8 cellular contexts compared by ENCODE assay signal in genomic region chr5:956941-957729, GRCh38.
DNase-seq lines count a peak whose midpoint lies in the region; ATAC-seq and TF ChIP-seq lines count a peak whose summit lies in the region.

No MANE protein-coding gene starts in this region.

- H3K9me3 ChIP-seq in Loucy (ENCODE audit: insufficient read depth, low read depth, low read length), result no peaks in the 10 kb centered on the region

- H3K4me3 Mint-ChIP-seq in stimulated activated naive B cell treated with anti-CD40 and anti-IgM and Interleukin-4, amounts not matched to agents 10 μg/mL and 1 μg/mL and 100 μg/mL, for 72 hours, result peak overlapping the region in 1 of 2 donors; percentile 33

- no peaks in the 10 kb centered on the region for H3K36me3 ChIP-seq in Loucy (ENCODE audit: insufficient read depth, low read length)

- peaks cover 83% of the 10 kb centered on the region for H3K4me1 ChIP-seq in Loucy (ENCODE audit: insufficient read depth, low read length, poor library complexity, severe bottlenecking)

- no peak overlapping the region for H2AFZ ChIP-seq in Loucy (ENCODE audit: low read length)

- peak overlapping the region; percentile 59 for H3K4me3 ChIP-seq in Loucy (ENCODE audit: low read length, poor library complexity, severe bottlenecking)

- H3K4me1 Mint-ChIP-seq in stimulated activated naive B cell treated with anti-CD40 and anti-IgM and Interleukin-4, amounts not matched to agents 10 μg/mL and 1 μg/mL and 100 μg/mL, for 72 hours, result peaks cover 28 to 38% of the 10 kb centered on the region in 2 donors

- H3K27me3 Mint-ChIP-seq in stimulated activated naive B cell treated with anti-CD40 and anti-IgM and Interleukin-4, amounts not matched to agents 10 μg/mL and 1 μg/mL and 100 μg/mL, for 72 hours, result peaks cover 64 to 69% of the 10 kb centered on the region in 2 donors

- TF ChIP-seq CTCF in GM10266 (IDR thresholded peaks at IDR 0.05; ENCODE audit: control insufficient read depth, insufficient read depth, low read depth, missing control alignments), result peak; percentile 33
- peak; percentile 64 for TF ChIP-seq CTCF in Loucy (conservative IDR thresholded peaks at IDR 0.05; ENCODE audit: low read length)

- peak overlapping the region; percentile 64 for H3K9ac ChIP-seq in Loucy (ENCODE audit: low read depth, low read length, poor library complexity, severe bottlenecking)

- peak; percentile 52 for ATAC-seq in GM21737 (IDR thresholded peaks at IDR 0.05; ENCODE audit: unreplicated experiment)
- ATAC-seq in stimulated activated naive B cell treated with anti-CD40 and anti-IgM and Interleukin-4, amounts not matched to agents 10 μg/mL and 1 μg/mL and 100 μg/mL, for 72 hours (replicated peaks), result peak; percentile 89 to 91

- H3K9me2 ChIP-seq in Loucy (replicated peaks; ENCODE audit: low read depth, low read length), result no peaks in the 10 kb centered on the region

- no peaks in the 10 kb centered on the region; the same call in 1 of the 2 replicates for H3K79me2 ChIP-seq in Loucy (ENCODE audit: insufficient read depth, low read length)

- H3F3A ChIP-seq in Loucy (ENCODE audit: low read depth), result no peaks in the 10 kb centered on the region

- peak; percentile 72 for DNase-seq in GM10266 (ENCODE audit: extremely low spot score)
- peak; percentile 43 for DNase-seq in amniotic stem cell (lab: John Stamatoyannopoulos, UW)
- DNase-seq in kidney glomerular epithelial cell (lab: John Stamatoyannopoulos, UW), result peak; percentile 80
- DNase-seq in stimulated activated naive B cell treated with anti-CD40 and anti-IgM and Interleukin-4, amounts not matched to agents 10 μg/mL and 1 μg/mL and 100 μg/mL, for 72 hours, result peak; percentile 66
- DNase-seq in NCI-H1092 (lab: John Stamatoyannopoulos, UW), result no peak
- no peak for DNase-seq in NCI-H2107 treated with DMSO at 0.1 percent for 48 hours (lab: John Stamatoyannopoulos, UW; ENCODE audit: unreplicated experiment)

- peak overlapping the region; percentile 71 for H3K4me2 ChIP-seq in Loucy (ENCODE audit: low read depth, low read length, poor library complexity, severe bottlenecking)

- no peaks in the 10 kb centered on the region for H4K20me1 ChIP-seq in Loucy (ENCODE audit: insufficient read depth, low read length, poor library complexity, severe bottlenecking)

- no peaks in the 10 kb centered on the region for H3K27me3 ChIP-seq in Loucy (ENCODE audit: insufficient read depth, low read length, poor library complexity, severe bottlenecking)

- no peaks in the 10 kb centered on the region for H3K36me3 Mint-ChIP-seq in stimulated activated naive B cell treated with anti-CD40 and anti-IgM and Interleukin-4, amounts not matched to agents 10 μg/mL and 1 μg/mL and 100 μg/mL, for 72 hours

- peaks cover 0 to 1% of the 10 kb centered on the region in 2 donors for H3K9me3 Mint-ChIP-seq in stimulated activated naive B cell treated with anti-CD40 and anti-IgM and Interleukin-4, amounts not matched to agents 10 μg/mL and 1 μg/mL and 100 μg/mL, for 72 hours

- H3K27ac Mint-ChIP-seq in stimulated activated naive B cell treated with anti-CD40 and anti-IgM and Interleukin-4, amounts not matched to agents 10 μg/mL and 1 μg/mL and 100 μg/mL, for 72 hours, result peak overlapping the region; percentile 40

Comparison
In these comparisons a context has a peak if more than half of its experiments do, and no peak if none do; other contexts are left out.
1. DNase-seq: peak in GM10266 (single experiment), amniotic stem cell (single experiment), kidney glomerular epithelial cell (single experiment) and stimulated activated naive B cell treated with anti-CD40 and anti-IgM and Interleukin-4, amounts not matched to agents 10 μg/mL and 1 μg/mL and 100 μg/mL, for 72 hours (single experiment); none in NCI-H1092 (single experiment) and NCI-H2107 treated with DMSO at 0.1 percent for 48 hours (single experiment).